Comparison of ENCODE assay signal across 1 cellular context in genomic region chr7:30134523-30135270, GRCh38.
TF ChIP-seq lines count a peak whose summit lies in the region.

Gene MTURN (plus strand): TSS chr7:30134986. CDS start chr7:30135137, 151 bp downstream.

TF ChIP-seq in K562, 482 proteins besides CTCF, POLR2A, EP300 and RAD21 (continued from another document and continues in another):
- TF ChIP-seq E2F6 (IDR thresholded peaks at IDR 0.05; ENCODE audit: borderline replicate concordance in 1 of 2, extremely low read depth in 1 of 2, insufficient read depth in 1 of 2, insufficient read length in 1 of 2, low read depth in 1 of 2, low read length in 1 of 2, poor library complexity in 1 of 2, severe bottlenecking in 1 of 2) (peak; percentile 16 to 78), RBFOX2 (IDR thresholded peaks at IDR 0.05; ENCODE audit: low read depth, low read length) (peak; percentile 49), CREM (IDR thresholded peaks at IDR 0.05; ENCODE audit: low read depth) (peak; percentile 97), RAD51 (IDR thresholded peaks at IDR 0.05; ENCODE audit: borderline replicate concordance, low read depth) (no peak), ZNF232 (CRISPR knock-in tag; IDR thresholded peaks at IDR 0.05) (no peak), GATAD2B (IDR thresholded peaks at IDR 0.05; ENCODE audit: borderline replicate concordance) (peak; percentile 31; the same call in 1 of the 2 replicates), ATF1 (CRISPR knock-in tag; IDR thresholded peaks at IDR 0.05) (peak; percentile 87), ATF1 (tag; IDR thresholded peaks at IDR 0.05) (peak; percentile 100), ETV5 (CRISPR knock-in tag; IDR thresholded peaks at IDR 0.05; ENCODE audit: low read depth) (0 out of 2 replicates have a peak, but pooled peaks have one; percentile 36), NUFIP1 (IDR thresholded peaks at IDR 0.05; ENCODE audit: partially characterized antibody) (no peak), HINFP (tag; conservative IDR thresholded peaks at IDR 0.05; ENCODE audit: low read depth) (no peak), SMAD4 (CRISPR knock-in tag; conservative IDR thresholded peaks at IDR 0.05) (peak; percentile 88), FOS (IDR thresholded peaks at IDR 0.05; ENCODE audit: extremely low read depth, insufficient read length) (peak; percentile 54), TAF1 (IDR thresholded peaks at IDR 0.05; ENCODE audit: control insufficient read depth, extremely low read depth, insufficient read depth, low read length, severe bottlenecking) (peak; percentile 51), KAT2B (IDR thresholded peaks at IDR 0.05; ENCODE audit: low read depth, low read length) (no peak), NR4A1 (CRISPR knock-in tag; IDR thresholded peaks at IDR 0.05) (no peak), NR4A1 (tag; IDR thresholded peaks at IDR 0.05) (no peak), NFATC3 (IDR thresholded peaks at IDR 0.05) (peak; percentile 89), SP1 (CRISPR knock-in tag; IDR thresholded peaks at IDR 0.05) (peak; percentile 35; the same call in 1 of the 2 replicates), ATF7 (IDR thresholded peaks at IDR 0.05) (peak; percentile 98), KDM2B (CRISPR knock-in tag; IDR thresholded peaks at IDR 0.05) (0 out of 2 replicates have a peak, but pooled peaks have one; percentile 37), TARDBP (IDR thresholded peaks at IDR 0.05) (peak; percentile 24; the same call in 1 of the 2 replicates), CTBP1 (IDR thresholded peaks at IDR 0.05; ENCODE audit: borderline replicate concordance) (peak; percentile 61; the same call in 1 of the 2 replicates), SIN3A (IDR thresholded peaks at IDR 0.05; ENCODE audit: borderline replicate concordance in 2 of 2, control insufficient read depth in 1 of 2, low read depth in 2 of 2, low read length in 2 of 2) (peak in 1 of 2 experiments; percentile 31; a peak in 1 of 4 replicates), CXXC5 (CRISPR knock-in tag; IDR thresholded peaks at IDR 0.05) (peak; percentile 83), CSDE1 (IDR thresholded peaks at IDR 0.05) (peak in 1 of 2 experiments; percentile 79; a peak in 2 of 4 replicates), GTF2F1 (IDR thresholded peaks at IDR 0.05; ENCODE audit: low read depth, low read length) (no peak), GABPA (tag; conservative IDR thresholded peaks at IDR 0.05; ENCODE audit: low read depth) (0 out of 2 replicates have a peak, but pooled peaks have one; percentile 45), NRF1 (conservative IDR thresholded peaks at IDR 0.05 in 1 of 2, IDR thresholded peaks at IDR 0.05 in 1 of 2) (peak; percentile 10 to 25; a peak in 3 of 4 replicates), ZC3H4 (CRISPR knock-in tag; IDR thresholded peaks at IDR 0.05; ENCODE audit: borderline replicate concordance) (no peak), GABPB1 (CRISPR knock-in tag; IDR thresholded peaks at IDR 0.05) (peak; percentile 39; the same call in 1 of the 2 replicates), HNRNPH1 (optimal IDR thresholded peaks at IDR 0.05; ENCODE audit: low read depth, low read length) (no peak), MYC (IDR thresholded peaks at IDR 0.05; ENCODE audit: low read depth, low read length) (peak; percentile 63), MYC (CRISPR knock-in tag; IDR thresholded peaks at IDR 0.05; ENCODE audit: borderline replicate concordance, low read depth) (no peak), CCNT2 (IDR thresholded peaks at IDR 0.05; ENCODE audit: borderline replicate concordance, extremely low read depth, insufficient read length, low read depth, low read length) (peak; percentile 88), CBX3 (IDR thresholded peaks at IDR 0.05; ENCODE audit: borderline replicate concordance in 1 of 2, low read length in 2 of 2) (no peak), TEAD4 (IDR thresholded peaks at IDR 0.05; ENCODE audit: low read length) (0 out of 2 replicates have a peak, but pooled peaks have one; percentile 27), TEAD4 (CRISPR knock-in tag; IDR thresholded peaks at IDR 0.05; ENCODE audit: borderline replicate concordance) (no peak), KLF16 (IDR thresholded peaks at IDR 0.05) (no peak), AFF4 (CRISPR knock-in tag; IDR thresholded peaks at IDR 0.05) (0 out of 2 replicates have a peak, but pooled peaks have one; percentile 26), ARHGAP35 (IDR thresholded peaks at IDR 0.05; ENCODE audit: partially characterized antibody) (no peak), ZNF717 (CRISPR knock-in tag; IDR thresholded peaks at IDR 0.05) (no peak), POLR2AphosphoS5 (IDR thresholded peaks at IDR 0.05; ENCODE audit: control insufficient read depth, insufficient read depth, low read depth, low read length) (no peak), RUNX1 (IDR thresholded peaks at IDR 0.05; ENCODE audit: low read depth) (no peak), ZEB2 (IDR thresholded peaks at IDR 0.05) (peak; percentile 46; the same call in 1 of the 2 replicates), TEAD1 (CRISPR knock-in tag; IDR thresholded peaks at IDR 0.05) (peak in 1 of 2 experiments; percentile 70; a peak in 1 of 4 replicates), TFAP4 (CRISPR knock-in tag; IDR thresholded peaks at IDR 0.05; ENCODE audit: borderline replicate concordance) (peak; percentile 51; the same call in 1 of the 2 replicates), HDAC2 (IDR thresholded peaks at IDR 0.05) (no peak), ZBTB12 (CRISPR knock-in tag; IDR thresholded peaks at IDR 0.05) (peak; percentile 94)
- TF ChIP-seq, protein P1, sequence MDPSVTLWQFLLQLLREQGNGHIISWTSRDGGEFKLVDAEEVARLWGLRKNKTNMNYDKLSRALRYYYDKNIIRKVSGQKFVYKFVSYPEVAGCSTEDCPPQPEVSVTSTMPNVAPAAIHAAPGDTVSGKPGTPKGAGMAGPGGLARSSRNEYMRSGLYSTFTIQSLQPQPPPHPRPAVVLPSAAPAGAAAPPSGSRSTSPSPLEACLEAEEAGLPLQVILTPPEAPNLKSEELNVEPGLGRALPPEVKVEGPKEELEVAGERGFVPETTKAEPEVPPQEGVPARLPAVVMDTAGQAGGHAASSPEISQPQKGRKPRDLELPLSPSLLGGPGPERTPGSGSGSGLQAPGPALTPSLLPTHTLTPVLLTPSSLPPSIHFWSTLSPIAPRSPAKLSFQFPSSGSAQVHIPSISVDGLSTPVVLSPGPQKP (CRISPR knock-in tag; IDR thresholded peaks at IDR 0.05), result no peak
- TF ChIP-seq, protein P2, sequence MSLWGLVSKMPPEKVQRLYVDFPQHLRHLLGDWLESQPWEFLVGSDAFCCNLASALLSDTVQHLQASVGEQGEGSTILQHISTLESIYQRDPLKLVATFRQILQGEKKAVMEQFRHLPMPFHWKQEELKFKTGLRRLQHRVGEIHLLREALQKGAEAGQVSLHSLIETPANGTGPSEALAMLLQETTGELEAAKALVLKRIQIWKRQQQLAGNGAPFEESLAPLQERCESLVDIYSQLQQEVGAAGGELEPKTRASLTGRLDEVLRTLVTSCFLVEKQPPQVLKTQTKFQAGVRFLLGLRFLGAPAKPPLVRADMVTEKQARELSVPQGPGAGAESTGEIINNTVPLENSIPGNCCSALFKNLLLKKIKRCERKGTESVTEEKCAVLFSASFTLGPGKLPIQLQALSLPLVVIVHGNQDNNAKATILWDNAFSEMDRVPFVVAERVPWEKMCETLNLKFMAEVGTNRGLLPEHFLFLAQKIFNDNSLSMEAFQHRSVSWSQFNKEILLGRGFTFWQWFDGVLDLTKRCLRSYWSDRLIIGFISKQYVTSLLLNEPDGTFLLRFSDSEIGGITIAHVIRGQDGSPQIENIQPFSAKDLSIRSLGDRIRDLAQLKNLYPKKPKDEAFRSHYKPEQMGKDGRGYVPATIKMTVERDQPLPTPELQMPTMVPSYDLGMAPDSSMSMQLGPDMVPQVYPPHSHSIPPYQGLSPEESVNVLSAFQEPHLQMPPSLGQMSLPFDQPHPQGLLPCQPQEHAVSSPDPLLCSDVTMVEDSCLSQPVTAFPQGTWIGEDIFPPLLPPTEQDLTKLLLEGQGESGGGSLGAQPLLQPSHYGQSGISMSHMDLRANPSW (CRISPR knock-in tag; IDR thresholded peaks at IDR 0.05), result no peak
- TF ChIP-seq, protein P3, sequence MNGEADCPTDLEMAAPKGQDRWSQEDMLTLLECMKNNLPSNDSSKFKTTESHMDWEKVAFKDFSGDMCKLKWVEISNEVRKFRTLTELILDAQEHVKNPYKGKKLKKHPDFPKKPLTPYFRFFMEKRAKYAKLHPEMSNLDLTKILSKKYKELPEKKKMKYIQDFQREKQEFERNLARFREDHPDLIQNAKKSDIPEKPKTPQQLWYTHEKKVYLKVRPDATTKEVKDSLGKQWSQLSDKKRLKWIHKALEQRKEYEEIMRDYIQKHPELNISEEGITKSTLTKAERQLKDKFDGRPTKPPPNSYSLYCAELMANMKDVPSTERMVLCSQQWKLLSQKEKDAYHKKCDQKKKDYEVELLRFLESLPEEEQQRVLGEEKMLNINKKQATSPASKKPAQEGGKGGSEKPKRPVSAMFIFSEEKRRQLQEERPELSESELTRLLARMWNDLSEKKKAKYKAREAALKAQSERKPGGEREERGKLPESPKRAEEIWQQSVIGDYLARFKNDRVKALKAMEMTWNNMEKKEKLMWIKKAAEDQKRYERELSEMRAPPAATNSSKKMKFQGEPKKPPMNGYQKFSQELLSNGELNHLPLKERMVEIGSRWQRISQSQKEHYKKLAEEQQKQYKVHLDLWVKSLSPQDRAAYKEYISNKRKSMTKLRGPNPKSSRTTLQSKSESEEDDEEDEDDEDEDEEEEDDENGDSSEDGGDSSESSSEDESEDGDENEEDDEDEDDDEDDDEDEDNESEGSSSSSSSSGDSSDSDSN (IDR thresholded peaks at IDR 0.05; ENCODE audit: borderline replicate concordance in 1 of 2, low read depth in 2 of 2, low read length in 2 of 2), result peak; percentile 72 to 92; a peak in 3 of 4 replicates
- TF ChIP-seq, protein P4, sequence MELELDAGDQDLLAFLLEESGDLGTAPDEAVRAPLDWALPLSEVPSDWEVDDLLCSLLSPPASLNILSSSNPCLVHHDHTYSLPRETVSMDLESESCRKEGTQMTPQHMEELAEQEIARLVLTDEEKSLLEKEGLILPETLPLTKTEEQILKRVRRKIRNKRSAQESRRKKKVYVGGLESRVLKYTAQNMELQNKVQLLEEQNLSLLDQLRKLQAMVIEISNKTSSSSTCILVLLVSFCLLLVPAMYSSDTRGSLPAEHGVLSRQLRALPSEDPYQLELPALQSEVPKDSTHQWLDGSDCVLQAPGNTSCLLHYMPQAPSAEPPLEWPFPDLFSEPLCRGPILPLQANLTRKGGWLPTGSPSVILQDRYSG (tag; conservative IDR thresholded peaks at IDR 0.05; ENCODE audit: low read depth), result no peak
